ENCODE assay signal across 9 cellular contexts in genomic region chr7:17305387-17306171, GRCh38. TPM values are rescaled to one million over a fixed set of nuclear protein-coding genes. Genes with fewer than 3 reads are reported as not detected.
DNase-seq lines count a peak whose midpoint lies in the region; ATAC-seq, FAIRE-seq and TF ChIP-seq lines count a peak whose summit lies in the region.
"Had no signal": no experiment of that assay in that cellular context is flagged by ENCODE, and none has a peak within 500 bp of the region (broad histone marks: within the 10 kb centered on the region; RNA-seq: fewer than 3 reads in every experiment).

No MANE protein-coding gene starts in this region.

- intact Hi-C loops in gastrocnemius medialis (cut with DNase I; ENCODE audit: low total_unique reads), result loop anchor here (10.0 kb wide), 2 partner anchors 219 to 321 kb away; no protein-coding TSS in a partner anchor

- TF ChIP-seq POLR2A in GM12892 (IDR thresholded peaks at IDR 0.05; ENCODE audit: low read depth, low read length) (no peak), gastrocnemius medialis (IDR thresholded peaks at IDR 0.05) (no peak)

- H3K79me2 ChIP-seq in OCI-LY3 (ENCODE audit: low read length), result peaks cover 100% of the 10 kb centered on the region

- H3K27me3 ChIP-seq in OCI-LY3 (ENCODE audit: low read depth, low read length) (no peaks in the 10 kb centered on the region), gastrocnemius medialis (peaks cover 0 to under 1% (median 0%) of the 10 kb centered on the region in 3 donors)

- DNase-seq in GM12892 (ENCODE audit: insufficient read length), result no peak
- no peak for DNase-seq in effector memory CD8-positive, alpha-beta T cell
- DNase-seq in gastrocnemius medialis, result no peak
- no peak for DNase-seq in stimulated activated CD4-positive, alpha-beta T cell treated with anti-CD3 and anti-CD28 coated beads, Interleukin-4, amount 100 ng/mL, for 4 hours
- no peak for DNase-seq in NCI-H2029 (lab: John Stamatoyannopoulos, UW)
- DNase-seq: activated gamma-delta T cell treated with Interleukin-2 at 50 U/mL for 16 hours; NK-92 treated with Interleukin-12 subunit alpha and Interleukin-12 subunit beta, amount 100 ng/mL, for 24 hours had no signal

- TF ChIP-seq CTCF in OCI-LY3 (IDR thresholded peaks at IDR 0.05; ENCODE audit: low read depth, low read length) (no peak), gastrocnemius medialis (IDR thresholded peaks at IDR 0.05 in 4 of 5, conservative IDR thresholded peaks at IDR 0.05 in 1 of 5) (no peak)

- H4K20me1 ChIP-seq in OCI-LY3 (ENCODE audit: insufficient read depth, low read length), result peaks cover 86% of the 10 kb centered on the region

- H3K9me3 Mint-ChIP-seq in effector memory CD8-positive, alpha-beta T cell, result no peaks in the 10 kb centered on the region

- peak overlapping the region; percentile 98 for H3K4me3 ChIP-seq in OCI-LY3 (ENCODE audit: low read length)
- no peak overlapping the region for H3K4me3 ChIP-seq in gastrocnemius medialis

- ATAC-seq in effector memory CD8-positive, alpha-beta T cell (replicated peaks), result no peak
- ATAC-seq in gastrocnemius medialis (no peak), GM21360 (IDR thresholded peaks at IDR 0.05; ENCODE audit: unreplicated experiment) (no peak)

- peak overlapping the region; percentile 8 to 71 for H3K27ac Mint-ChIP-seq in effector memory CD8-positive, alpha-beta T cell

- no peaks in the 10 kb centered on the region for H3K27me3 Mint-ChIP-seq in effector memory CD8-positive, alpha-beta T cell

- peak overlapping the region; percentile 96 for H3K9ac ChIP-seq in OCI-LY3 (ENCODE audit: low read length)

- H3K36me3 ChIP-seq in OCI-LY3 (replicated peaks; ENCODE audit: low read depth, low read length) (peaks cover 48% of the 10 kb centered on the region), gastrocnemius medialis (no peaks in the 10 kb centered on the region)

- peak overlapping the region; percentile 83 for H3K4me2 ChIP-seq in OCI-LY3 (ENCODE audit: low read length)

- H3K27ac ChIP-seq in OCI-LY3 (ENCODE audit: low read length) (peak overlapping the region; percentile 92), gastrocnemius medialis (peak overlapping the region; percentile 11 to 43 (median 25))

- H3K9me3 ChIP-seq in OCI-LY3 (ENCODE audit: insufficient read depth, low read length), result no peaks in the 10 kb centered on the region
- H3K9me3 ChIP-seq in gastrocnemius medialis, result no peaks in the 10 kb centered on the region

- no peak overlapping the region for H2AFZ ChIP-seq in OCI-LY3 (ENCODE audit: low read depth, low read length)

- peaks cover 14 to 19% of the 10 kb centered on the region in 2 donors for H3K4me1 Mint-ChIP-seq in effector memory CD8-positive, alpha-beta T cell (ENCODE audit: low read depth in 2 of 2)

- H3K36me3 Mint-ChIP-seq in effector memory CD8-positive, alpha-beta T cell (ENCODE audit: insufficient read depth), result peaks cover 4% of the 10 kb centered on the region

- peak overlapping the region; percentile 67 to 75 for H3K4me3 Mint-ChIP-seq in effector memory CD8-positive, alpha-beta T cell

- in situ Hi-C loops in gastrocnemius medialis (cut with MboI; ENCODE audit: low sequenced_read_pairs in 4 of 4), result loop anchor here in 1 of 4 donors (25.0 kb wide), 1 partner anchor 632 kb away; the partner anchor contains the start of gene SNX13

- H3K4me1 ChIP-seq in OCI-LY3 (ENCODE audit: low read length) (peaks cover 60% of the 10 kb centered on the region), gastrocnemius medialis (peaks cover 0 to 3% of the 10 kb centered on the region in 2 donors)

- peak; percentile 57 for FAIRE-seq in GM12892 (lab: Jason Lieb, UNC)

RNA-seq across cellular contexts. Expression of gene AHR, which starts 7.1 kb away (rescaled TPM):
- 33.9 TPM for polyA plus RNA-seq in GM12892 (2012; ENCODE audit: missing spikeins)
- 10 to 100 TPM; 12.0 to 13.6 (median 13.1) TPM for total RNA-seq in gastrocnemius medialis
